Comparison of ENCODE assay signal across 12 cellular contexts in genomic region chr9:130327781-130328348, GRCh38.
DNase-seq lines count a peak whose midpoint lies in the region; ATAC-seq, FAIRE-seq and TF ChIP-seq lines count a peak whose summit lies in the region.
"Had no signal": no experiment of that assay in that cellular context is flagged by ENCODE, and none has a peak within 500 bp of the region (broad histone marks: within the 10 kb centered on the region; RNA-seq: fewer than 3 reads in every experiment).

No MANE protein-coding gene starts in this region.

- TF ChIP-seq POLR2A in A549 (IDR thresholded peaks at IDR 0.05; ENCODE audit: low read length) = no peak

- FAIRE-seq in A549 (lab: Jason Lieb, UNC) = no peak
- FAIRE-seq: H54 had no signal

- peak overlapping the region; percentile 10; the same call in 1 of the 3 replicates for H3K4me2 ChIP-seq in A549

- TF ChIP-seq CTCF in A549 (IDR thresholded peaks at IDR 0.05) (no peak), Panc1 (IDR thresholded peaks at IDR 0.05) (no peak), foreskin keratinocyte (conservative IDR thresholded peaks at IDR 0.05) (no peak), nephron progenitor cell (IDR thresholded peaks at IDR 0.05) (no peak)

- TF ChIP-seq EP300 in A549 (IDR thresholded peaks at IDR 0.05) = no peak

- H3K27ac Mint-ChIP-seq in nephron progenitor cell = no peak overlapping the region
- H3K27ac Mint-ChIP-seq: stimulated activated naive CD8-positive, alpha-beta T cell treated with anti-CD3 and anti-CD28 coated beads, Interleukin-15, Interleukin-2, amounts not matched to agents 100 ng/mL and 50 ng/mL, for 24 hours had no signal

- TF ChIP-seq RAD21 in A549 (conservative IDR thresholded peaks at IDR 0.05 in 1 of 2, IDR thresholded peaks at IDR 0.05 in 1 of 2) = no peak

- in situ Hi-C loops in Panc1 (cut with HindIII; ENCODE audit: low pct_unique_long_range_greater_than_20kb, low sequenced_read_pairs) = no loop called here

- peaks cover 26% of the 10 kb centered on the region for H3K27me3 Mint-ChIP-seq in nephron progenitor cell (ENCODE audit: low read depth, poor library complexity)

- H3K4me1 Mint-ChIP-seq in nephron progenitor cell = peaks cover 75% of the 10 kb centered on the region
- H3K4me1 Mint-ChIP-seq: central memory CD8-positive, alpha-beta T cell had no signal

- H3K36me3 ChIP-seq in Panc1 (ENCODE audit: control insufficient read depth, insufficient read depth, low read length) = no peaks in the 10 kb centered on the region

- peaks cover 12% of the 10 kb centered on the region; the same call in 2 of the 3 replicates for H3K4me1 ChIP-seq in A549
- no peaks in the 10 kb centered on the region; the same call in 1 of the 2 replicates for H3K4me1 ChIP-seq in Panc1 (ENCODE audit: control insufficient read depth, insufficient read depth, low read length)
- no peaks in the 10 kb centered on the region for H3K4me1 ChIP-seq in foreskin keratinocyte

- H3K9me3 ChIP-seq in A549 (no peaks in the 10 kb centered on the region), Panc1 (ENCODE audit: control insufficient read depth, insufficient read depth, low read depth, low read length) (no peaks in the 10 kb centered on the region)

- CTCF ChIA-PET in A549 (lab: Yijun Ruan, JAX) = interaction anchor here (1.0 to 1.7 kb wide), 8 partner anchors 9 to 221 kb away, joined by 3 to 6 read pairs (median 4); no protein-coding TSS in a partner anchor
- CTCF ChIA-PET in Panc1 (lab: Charles Lee) = interaction anchor here (0.5 kb wide), 1 partner anchor 73 kb away, joined by 10 read pairs; no protein-coding TSS in a partner anchor

- peak overlapping the region; percentile 28 for H3K4me3 Mint-ChIP-seq in nephron progenitor cell
- H3K4me3 Mint-ChIP-seq: central memory CD8-positive, alpha-beta T cell; stimulated activated naive CD8-positive, alpha-beta T cell treated with anti-CD3 and anti-CD28 coated beads, Interleukin-15, Interleukin-2, amounts not matched to agents 100 ng/mL and 50 ng/mL, for 24 hours had no signal

- no peak for DNase-seq in A549 (ENCODE audit: low read depth in 1 of 2, low spot score in 1 of 2)
- no peak for DNase-seq in Panc1 (ENCODE audit: low read depth, low spot score)
- no peak for DNase-seq in foreskin keratinocyte
- peak; percentile 60 for DNase-seq in nephron progenitor cell
- no peak for DNase-seq in UCSD-AML1 (lab: John Stamatoyannopoulos, UW; ENCODE audit: unreplicated experiment)
- DNase-seq in NCI-H748 (lab: John Stamatoyannopoulos, UW; ENCODE audit: unreplicated experiment) = no peak
- no peak for DNase-seq in C1 segment of cervical spinal cord (lab: John Stamatoyannopoulos, UW)
- DNase-seq: activated T-cell treated with anti-CD3 and anti-CD28 coated beads, Interleukin-2, amount 50 U/mL, for 1 hour had no signal

- H3K27me3 ChIP-seq in Panc1 (ENCODE audit: control insufficient read depth, insufficient read depth, low read length) (peaks cover 2% of the 10 kb centered on the region; the same call in 1 of the 2 replicates), foreskin keratinocyte (peaks cover 85% of the 10 kb centered on the region)

- no TSS peak for BruUV-seq in Panc1 (replicated peaks; lab: Mats Ljungman, UMichigan)

- no peak overlapping the region for H3K4me3 ChIP-seq in A549
- H3K4me3 ChIP-seq in Panc1 (ENCODE audit: low read depth in 2 of 2, low read length in 2 of 2) = no peak overlapping the region

- WGBS in A549 (ENCODE audit: missing lambda C conversion rate) = 30% methylated on average over 12 of the region's 19 CpGs

- no peaks in the 10 kb centered on the region for H3K36me3 Mint-ChIP-seq in nephron progenitor cell (ENCODE audit: low read depth)

- peak in 1 of 2 experiments; percentile 37; a peak in 4 of 6 replicates for ATAC-seq in A549
- ATAC-seq in Panc1 = peak; percentile 62; the same call in 1 of the 2 replicates
- peak; percentile 32 for ATAC-seq in foreskin keratinocyte
- no peak for ATAC-seq in GM19455 (IDR thresholded peaks at IDR 0.05; ENCODE audit: unreplicated experiment)

- POLR2A ChIA-PET in A549 (lab: Yijun Ruan, JAX) (no interaction called here), Panc1 (lab: Charles Lee) (no interaction called here)

- no peak overlapping the region for H3K27ac ChIP-seq in A549
- H3K27ac ChIP-seq in Panc1 (ENCODE audit: low read length) = no peak overlapping the region
- no peak overlapping the region for H3K27ac ChIP-seq in foreskin keratinocyte

- no peaks in the 10 kb centered on the region for H3K9me3 Mint-ChIP-seq in nephron progenitor cell
- H3K9me3 Mint-ChIP-seq: central memory CD8-positive, alpha-beta T cell; stimulated activated naive CD8-positive, alpha-beta T cell treated with anti-CD3 and anti-CD28 coated beads, Interleukin-15, Interleukin-2, amounts not matched to agents 100 ng/mL and 50 ng/mL, for 24 hours had no signal

- intact Hi-C loops in Panc1 (cut with micrococcal nuclease; ENCODE audit: unreplicated experiment) = no loop called here

TF ChIP-seq in A549, 52 proteins besides CTCF, POLR2A, EP300 and RAD21:
- TF ChIP-seq, protein P1, sequence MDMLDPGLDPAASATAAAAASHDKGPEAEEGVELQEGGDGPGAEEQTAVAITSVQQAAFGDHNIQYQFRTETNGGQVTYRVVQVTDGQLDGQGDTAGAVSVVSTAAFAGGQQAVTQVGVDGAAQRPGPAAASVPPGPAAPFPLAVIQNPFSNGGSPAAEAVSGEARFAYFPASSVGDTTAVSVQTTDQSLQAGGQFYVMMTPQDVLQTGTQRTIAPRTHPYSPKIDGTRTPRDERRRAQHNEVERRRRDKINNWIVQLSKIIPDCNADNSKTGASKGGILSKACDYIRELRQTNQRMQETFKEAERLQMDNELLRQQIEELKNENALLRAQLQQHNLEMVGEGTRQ (IDR thresholded peaks at IDR 0.05) = no peak
- TF ChIP-seq PHF8 (IDR thresholded peaks at IDR 0.05; ENCODE audit: borderline replicate concordance, low read depth) (no peak), EHF (CRISPR knock-in tag; IDR thresholded peaks at IDR 0.05) (no peak), RCOR1 (IDR thresholded peaks at IDR 0.05; ENCODE audit: low read depth, low read length) (no peak), BCL3 (IDR thresholded peaks at IDR 0.05) (no peak), NPAS2 (CRISPR knock-in tag; IDR thresholded peaks at IDR 0.05; ENCODE audit: borderline replicate concordance) (no peak), SMC3 (IDR thresholded peaks at IDR 0.05) (no peak), KDM1A (IDR thresholded peaks at IDR 0.05; ENCODE audit: low read depth) (no peak), CEBPB (IDR thresholded peaks at IDR 0.05) (no peak)
- TF ChIP-seq, protein P2, sequence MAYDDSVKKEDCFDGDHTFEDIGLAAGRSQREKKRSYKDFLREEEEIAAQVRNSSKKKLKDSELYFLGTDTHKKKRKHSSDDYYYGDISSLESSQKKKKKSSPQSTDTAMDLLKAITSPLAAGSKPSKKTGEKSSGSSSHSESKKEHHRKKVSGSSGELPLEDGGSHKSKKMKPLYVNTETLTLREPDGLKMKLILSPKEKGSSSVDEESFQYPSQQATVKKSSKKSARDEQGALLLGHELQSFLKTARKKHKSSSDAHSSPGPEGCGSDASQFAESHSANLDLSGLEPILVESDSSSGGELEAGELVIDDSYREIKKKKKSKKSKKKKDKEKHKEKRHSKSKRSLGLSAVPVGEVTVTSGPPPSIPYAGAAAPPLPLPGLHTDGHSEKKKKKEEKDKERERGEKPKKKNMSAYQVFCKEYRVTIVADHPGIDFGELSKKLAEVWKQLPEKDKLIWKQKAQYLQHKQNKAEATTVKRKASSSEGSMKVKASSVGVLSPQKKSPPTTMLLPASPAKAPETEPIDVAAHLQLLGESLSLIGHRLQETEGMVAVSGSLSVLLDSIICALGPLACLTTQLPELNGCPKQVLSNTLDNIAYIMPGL (CRISPR knock-in tag; IDR thresholded peaks at IDR 0.05; ENCODE audit: borderline replicate concordance) = no peak
TF ChIP-seq in A549: peak in this region for 0.
